Comparison of ENCODE assay signal across 1 cellular context in genomic region chr17:54969658-54970572, GRCh38.
TF ChIP-seq lines count a peak whose summit lies in the region.

No MANE protein-coding gene starts in this region.

TF ChIP-seq in HepG2, 621 proteins besides CTCF, POLR2A, EP300 and RAD21 (continued from another document and continues in another):
- TF ChIP-seq AHDC1 (CRISPR knock-in tag; IDR thresholded peaks at IDR 0.05; ENCODE audit: borderline replicate concordance) (0 out of 2 replicates have a peak, but pooled peaks have one; percentile 17), TBX2 (CRISPR knock-in tag; IDR thresholded peaks at IDR 0.05; ENCODE audit: borderline replicate concordance) (no peak), SSRP1 (CRISPR knock-in tag; IDR thresholded peaks at IDR 0.05) (no peak), ZNF549 (CRISPR knock-in tag; IDR thresholded peaks at IDR 0.05) (no peak), KDM3A (CRISPR knock-in tag; IDR thresholded peaks at IDR 0.05; ENCODE audit: low read depth) (no peak), ZNF878 (CRISPR knock-in tag; IDR thresholded peaks at IDR 0.05) (peak; percentile 51; the same call in 1 of the 2 replicates), TERF1 (CRISPR knock-in tag; IDR thresholded peaks at IDR 0.05) (no peak), ZNF580 (CRISPR knock-in tag; IDR thresholded peaks at IDR 0.05; ENCODE audit: borderline replicate concordance, low read depth) (no peak), ZMAT3 (CRISPR knock-in tag; conservative IDR thresholded peaks at IDR 0.05) (no peak), ZNF597 (CRISPR knock-in tag; IDR thresholded peaks at IDR 0.05) (no peak), KLF15 (CRISPR knock-in tag; IDR thresholded peaks at IDR 0.05; ENCODE audit: borderline replicate concordance) (no peak), MEIS1 (CRISPR knock-in tag; IDR thresholded peaks at IDR 0.05; ENCODE audit: borderline replicate concordance) (no peak), AFF4 (CRISPR knock-in tag; IDR thresholded peaks at IDR 0.05) (no peak), ERF (CRISPR knock-in tag; IDR thresholded peaks at IDR 0.05) (no peak), ZBTB25 (CRISPR knock-in tag; IDR thresholded peaks at IDR 0.05) (peak; percentile 44; the same call in 1 of the 2 replicates), SOX5 (CRISPR knock-in tag; IDR thresholded peaks at IDR 0.05; ENCODE audit: borderline replicate concordance) (peak; percentile 46), ZNF260 (CRISPR knock-in tag; IDR thresholded peaks at IDR 0.05; ENCODE audit: borderline replicate concordance, low read depth) (no peak), SALL2 (CRISPR knock-in tag; IDR thresholded peaks at IDR 0.05) (no peak), ZNF569 (CRISPR knock-in tag; IDR thresholded peaks at IDR 0.05; ENCODE audit: borderline replicate concordance) (no peak), HHEX (CRISPR knock-in tag; IDR thresholded peaks at IDR 0.05) (no peak), ZNF136 (CRISPR knock-in tag; IDR thresholded peaks at IDR 0.05; ENCODE audit: low read depth) (no peak), HNRNPUL1 (IDR thresholded peaks at IDR 0.05; ENCODE audit: low read depth, low read length) (0 out of 2 replicates have a peak, but pooled peaks have one; percentile 52), ZNF607 (CRISPR knock-in tag; IDR thresholded peaks at IDR 0.05; ENCODE audit: borderline replicate concordance) (no peak), ZNF782 (CRISPR knock-in tag; IDR thresholded peaks at IDR 0.05; ENCODE audit: borderline replicate concordance) (no peak), GTF3A (CRISPR knock-in tag; conservative IDR thresholded peaks at IDR 0.05) (no peak), ZNF33A (CRISPR knock-in tag; IDR thresholded peaks at IDR 0.05; ENCODE audit: borderline replicate concordance) (no peak; the same call in 1 of the 2 replicates), SRF (IDR thresholded peaks at IDR 0.05; ENCODE audit: low read depth, low read length) (no peak), MAF1 (CRISPR knock-in tag; IDR thresholded peaks at IDR 0.05; ENCODE audit: borderline replicate concordance) (no peak), ZNF138 (CRISPR knock-in tag; IDR thresholded peaks at IDR 0.05; ENCODE audit: low read depth) (no peak), PCBP2 (optimal IDR thresholded peaks at IDR 0.05; ENCODE audit: low read depth, low read length, poor library complexity, severe bottlenecking) (no peak)
- TF ChIP-seq, protein P1, sequence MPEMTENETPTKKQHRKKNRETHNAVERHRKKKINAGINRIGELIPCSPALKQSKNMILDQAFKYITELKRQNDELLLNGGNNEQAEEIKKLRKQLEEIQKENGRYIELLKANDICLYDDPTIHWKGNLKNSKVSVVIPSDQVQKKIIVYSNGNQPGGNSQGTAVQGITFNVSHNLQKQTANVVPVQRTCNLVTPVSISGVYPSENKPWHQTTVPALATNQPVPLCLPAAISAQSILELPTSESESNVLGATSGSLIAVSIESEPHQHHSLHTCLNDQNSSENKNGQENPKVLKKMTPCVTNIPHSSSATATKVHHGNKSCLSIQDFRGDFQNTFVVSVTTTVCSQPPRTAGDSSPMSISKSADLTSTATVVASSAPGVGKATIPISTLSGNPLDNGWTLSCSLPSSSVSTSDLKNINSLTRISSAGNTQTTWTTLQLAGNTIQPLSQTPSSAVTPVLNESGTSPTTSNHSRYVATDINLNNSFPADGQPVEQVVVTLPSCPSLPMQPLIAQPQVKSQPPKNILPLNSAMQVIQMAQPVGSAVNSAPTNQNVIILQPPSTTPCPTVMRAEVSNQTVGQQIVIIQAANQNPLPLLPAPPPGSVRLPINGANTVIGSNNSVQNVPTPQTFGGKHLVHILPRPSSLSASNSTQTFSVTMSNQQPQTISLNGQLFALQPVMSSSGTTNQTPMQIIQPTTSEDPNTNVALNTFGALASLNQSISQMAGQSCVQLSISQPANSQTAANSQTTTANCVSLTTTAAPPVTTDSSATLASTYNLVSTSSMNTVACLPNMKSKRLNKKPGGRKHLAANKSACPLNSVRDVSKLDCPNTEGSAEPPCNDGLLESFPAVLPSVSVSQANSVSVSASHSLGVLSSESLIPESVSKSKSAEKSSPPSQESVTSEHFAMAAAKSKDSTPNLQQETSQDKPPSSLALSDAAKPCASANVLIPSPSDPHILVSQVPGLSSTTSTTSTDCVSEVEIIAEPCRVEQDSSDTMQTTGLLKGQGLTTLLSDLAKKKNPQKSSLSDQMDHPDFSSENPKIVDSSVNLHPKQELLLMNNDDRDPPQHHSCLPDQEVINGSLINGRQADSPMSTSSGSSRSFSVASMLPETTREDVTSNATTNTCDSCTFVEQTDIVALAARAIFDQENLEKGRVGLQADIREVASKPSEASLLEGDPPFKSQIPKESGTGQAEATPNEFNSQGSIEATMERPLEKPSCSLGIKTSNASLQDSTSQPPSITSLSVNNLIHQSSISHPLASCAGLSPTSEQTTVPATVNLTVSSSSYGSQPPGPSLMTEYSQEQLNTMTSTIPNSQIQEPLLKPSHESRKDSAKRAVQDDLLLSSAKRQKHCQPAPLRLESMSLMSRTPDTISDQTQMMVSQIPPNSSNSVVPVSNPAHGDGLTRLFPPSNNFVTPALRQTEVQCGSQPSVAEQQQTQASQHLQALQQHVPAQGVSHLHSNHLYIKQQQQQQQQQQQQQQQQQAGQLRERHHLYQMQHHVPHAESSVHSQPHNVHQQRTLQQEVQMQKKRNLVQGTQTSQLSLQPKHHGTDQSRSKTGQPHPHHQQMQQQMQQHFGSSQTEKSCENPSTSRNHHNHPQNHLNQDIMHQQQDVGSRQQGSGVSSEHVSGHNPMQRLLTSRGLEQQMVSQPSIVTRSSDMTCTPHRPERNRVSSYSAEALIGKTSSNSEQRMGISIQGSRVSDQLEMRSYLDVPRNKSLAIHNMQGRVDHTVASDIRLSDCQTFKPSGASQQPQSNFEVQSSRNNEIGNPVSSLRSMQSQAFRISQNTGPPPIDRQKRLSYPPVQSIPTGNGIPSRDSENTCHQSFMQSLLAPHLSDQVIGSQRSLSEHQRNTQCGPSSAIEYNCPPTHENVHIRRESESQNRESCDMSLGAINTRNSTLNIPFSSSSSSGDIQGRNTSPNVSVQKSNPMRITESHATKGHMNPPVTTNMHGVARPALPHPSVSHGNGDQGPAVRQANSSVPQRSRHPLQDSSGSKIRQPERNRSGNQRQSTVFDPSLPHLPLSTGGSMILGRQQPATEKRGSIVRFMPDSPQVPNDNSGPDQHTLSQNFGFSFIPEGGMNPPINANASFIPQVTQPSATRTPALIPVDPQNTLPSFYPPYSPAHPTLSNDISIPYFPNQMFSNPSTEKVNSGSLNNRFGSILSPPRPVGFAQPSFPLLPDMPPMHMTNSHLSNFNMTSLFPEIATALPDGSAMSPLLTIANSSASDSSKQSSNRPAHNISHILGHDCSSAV (CRISPR knock-in tag; IDR thresholded peaks at IDR 0.05; ENCODE audit: borderline replicate concordance), result no peak
- TF ChIP-seq, protein P2, sequence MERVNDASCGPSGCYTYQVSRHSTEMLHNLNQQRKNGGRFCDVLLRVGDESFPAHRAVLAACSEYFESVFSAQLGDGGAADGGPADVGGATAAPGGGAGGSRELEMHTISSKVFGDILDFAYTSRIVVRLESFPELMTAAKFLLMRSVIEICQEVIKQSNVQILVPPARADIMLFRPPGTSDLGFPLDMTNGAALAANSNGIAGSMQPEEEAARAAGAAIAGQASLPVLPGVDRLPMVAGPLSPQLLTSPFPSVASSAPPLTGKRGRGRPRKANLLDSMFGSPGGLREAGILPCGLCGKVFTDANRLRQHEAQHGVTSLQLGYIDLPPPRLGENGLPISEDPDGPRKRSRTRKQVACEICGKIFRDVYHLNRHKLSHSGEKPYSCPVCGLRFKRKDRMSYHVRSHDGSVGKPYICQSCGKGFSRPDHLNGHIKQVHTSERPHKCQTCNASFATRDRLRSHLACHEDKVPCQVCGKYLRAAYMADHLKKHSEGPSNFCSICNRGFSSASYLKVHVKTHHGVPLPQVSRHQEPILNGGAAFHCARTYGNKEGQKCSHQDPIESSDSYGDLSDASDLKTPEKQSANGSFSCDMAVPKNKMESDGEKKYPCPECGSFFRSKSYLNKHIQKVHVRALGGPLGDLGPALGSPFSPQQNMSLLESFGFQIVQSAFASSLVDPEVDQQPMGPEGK (CRISPR knock-in tag; IDR thresholded peaks at IDR 0.05), result peak; percentile 35; the same call in 1 of the 2 replicates
